ENCODE assay signal across 8 cellular contexts in genomic region chr19:18373892-18374629, GRCh38. TPM values are rescaled to one million over a fixed set of nuclear protein-coding genes. Genes with fewer than 3 reads are reported as not detected.
DNase-seq lines count a peak whose midpoint lies in the region; ATAC-seq, FAIRE-seq and TF ChIP-seq lines count a peak whose summit lies in the region.

No MANE protein-coding gene starts in this region.

- peak overlapping the region; percentile 2 for H3K4me3 Mint-ChIP-seq in memory B cell

- H3K9me3 Mint-ChIP-seq in memory B cell: no peaks in the 10 kb centered on the region

- no peaks in the 10 kb centered on the region for H4K20me1 ChIP-seq in H1 (replicated peaks in 1 of 2; ENCODE audit: control insufficient read depth in 1 of 2, insufficient read depth in 2 of 2, low read length in 2 of 2)

- peak overlapping the region; percentile 95 for H3K18ac ChIP-seq in H1 (ENCODE audit: extremely low read depth, low read length)

- WGBS in H1 (ENCODE audit: extremely low coverage in 1 of 2, insufficient coverage in 1 of 2, insufficient read length in 1 of 2, insufficient replicate concordance in 2 of 2, low coverage in 1 of 2, low lambda C conversion rate in 2 of 2, missing lambda C conversion rate in 1 of 2), 2 experiments: 51% methylated on average over 13 of the region's 17 CpGs; no CpG with 5 or more reads in 1 of the 2 experiments

- H2BK12ac ChIP-seq in H1 (ENCODE audit: low read depth, low read length): peak overlapping the region; percentile 96

- H3K4me3 ChIP-seq in H1 (ENCODE audit: extremely low read depth in 1 of 4, insufficient read depth in 2 of 4, low read depth in 3 of 4, low read length in 4 of 4): no peak overlapping the region

- H2AK5ac ChIP-seq in H1 (ENCODE audit: low read depth, low read length): peak overlapping the region; percentile 99

- H4K5ac ChIP-seq in H1 (ENCODE audit: insufficient read length, low read depth, low read length): peak overlapping the region; percentile 73

- ATAC-seq in HG02642 (IDR thresholded peaks at IDR 0.05; ENCODE audit: poor library complexity, unreplicated experiment): peak; percentile 81
- ATAC-seq in memory B cell (ENCODE audit: low read depth): peak; percentile 65

- H3K36me3 Mint-ChIP-seq in memory B cell: no peaks in the 10 kb centered on the region

- peak; percentile 96 for DNase-seq in NK-92 treated with Interleukin-12 subunit alpha and Interleukin-12 subunit beta, amount 100 ng/mL, for 24 hours (lab: John Stamatoyannopoulos, UW)
- DNase-seq in NK-92 (lab: John Stamatoyannopoulos, UW; ENCODE audit: unreplicated experiment) (no peak), NCI-H1417 treated with DMSO at 0.1 percent for 48 hours (lab: John Stamatoyannopoulos, UW) (peak; percentile 41), H1 (ENCODE audit: low read depth in 1 of 2, low spot score in 2 of 2) (peak; percentile 81 to 86), memory B cell (ENCODE audit: low spot score in 2 of 2) (no peak)
- peak; percentile 73 for DNase-seq in activated CD4-positive, CD25-positive, alpha-beta regulatory T cell treated with anti-CD3 and anti-CD28 coated beads, Interleukin-2, amount 50 U/mL, for 72 hours
- peak; percentile 50 to 69 for DNase-seq in stimulated activated CD8-positive, alpha-beta memory T cell treated with anti-CD3 and anti-CD28 coated beads, Interleukin-2, amount 100 ng/mL, for 48 hours (ENCODE audit: low read depth in 2 of 2)

- no peaks in the 10 kb centered on the region for H3K36me3 ChIP-seq in H1 (ENCODE audit: control insufficient read depth in 2 of 4, insufficient read depth in 4 of 4, low read length in 3 of 4)

- H3K23me2 ChIP-seq in H1 (ENCODE audit: low read depth, low read length): no peaks in the 10 kb centered on the region

- peaks cover 2% of the 10 kb centered on the region for H3K27me3 Mint-ChIP-seq in memory B cell

- no peaks in the 10 kb centered on the region for H3K9me3 ChIP-seq in H1 (ENCODE audit: insufficient read depth in 2 of 2, low read depth in 1 of 2, low read length in 1 of 2)

- H3K56ac ChIP-seq in H1 (replicated peaks; ENCODE audit: insufficient read length, low read depth, low read length): peak overlapping the region; percentile 85

- 0 out of 4 replicates have a peak overlapping the region, but pooled peaks of 1 of the 2 experiments have one; percentile 28 for H3K4me2 ChIP-seq in H1 (ENCODE audit: insufficient read depth in 1 of 2, low read depth in 2 of 2, low read length in 2 of 2)

- H2BK5ac ChIP-seq in H1 (ENCODE audit: low read depth, low read length): peak overlapping the region; percentile 98

- no peak for TF ChIP-seq CTCF in H1 (IDR thresholded peaks at IDR 0.05; ENCODE audit: control extremely low read depth in 1 of 3, insufficient read depth in 1 of 3, low read depth in 1 of 3, low read length in 3 of 3)

- peak overlapping the region; percentile 96 for H2BK120ac ChIP-seq in H1 (replicated peaks; ENCODE audit: low read depth, low read length)

- H2BK20ac ChIP-seq in H1 (ENCODE audit: low read length): peak overlapping the region; percentile 89

- no peak overlapping the region for H3K14ac ChIP-seq in H1 (ENCODE audit: insufficient read length)

- TF ChIP-seq RAD21 in H1 (IDR thresholded peaks at IDR 0.05 in 1 of 2, conservative IDR thresholded peaks at IDR 0.05 in 1 of 2; ENCODE audit: low read depth in 2 of 2, low read length in 2 of 2): no peak

- H3K4ac ChIP-seq in H1 (replicated peaks; ENCODE audit: insufficient read length, low read depth, low read length): peak overlapping the region; percentile 82

- H3K27me3 ChIP-seq in H1 (replicated peaks in 1 of 4; ENCODE audit: control insufficient read depth in 3 of 4, extremely low read depth in 1 of 4, insufficient read depth in 3 of 4, low read length in 3 of 4): no peaks in the 10 kb centered on the region

- H3K27ac ChIP-seq in H1 (ENCODE audit: low read depth, low read length): peak overlapping the region; percentile 59

- H2AFZ ChIP-seq in H1 (ENCODE audit: low read length): no peak overlapping the region

- H2BK15ac ChIP-seq in H1 (ENCODE audit: low read length): no peak overlapping the region; the same call in 1 of the 2 replicates

- peak in 1 of 2 experiments; percentile 83; a peak in 2 of 3 replicates for TF ChIP-seq EP300 in H1 (IDR thresholded peaks at IDR 0.05; ENCODE audit: borderline replicate concordance in 1 of 2, low read depth in 2 of 2, low read length in 2 of 2)

- peak overlapping the region; percentile 100 for H4K91ac ChIP-seq in H1 (replicated peaks; ENCODE audit: insufficient read length, low read length)

- H3K4me1 Mint-ChIP-seq in memory B cell: peaks cover 9% of the 10 kb centered on the region

- peak overlapping the region; percentile 96; the same call in 1 of the 2 replicates for H4K8ac ChIP-seq in H1 (ENCODE audit: extremely low read depth, insufficient read depth, low read length)

- TF ChIP-seq POLR2A in H1 (IDR thresholded peaks at IDR 0.05; ENCODE audit: control extremely low read depth in 1 of 2, low read depth in 2 of 2, low read length in 2 of 2): 0 out of 3 replicates have a peak, but pooled peaks of 1 of the 2 experiments have one; percentile 45

- no peaks in the 10 kb centered on the region for H3K79me1 ChIP-seq in H1 (ENCODE audit: low read depth, low read length)

- POLR2A ChIA-PET in H1 (lab: Charles Lee; ENCODE audit: partially characterized antibody): interaction anchor here (0.8 to 3.1 kb wide), 7 partner anchors 9 to 101 kb away, joined by 3 to 20 read pairs (median 3); partner anchors contain the start of genes GDF15 and JUND

- FAIRE-seq in H1 (lab: Jason Lieb, UNC): no peak

- CTCF ChIA-PET in H1 (lab: Charles Lee; ENCODE audit: partially characterized antibody): interaction anchor here (0.6 to 2.6 kb wide), 7 partner anchors 9 to 504 kb away, joined by 3 to 6 read pairs (median 5); no protein-coding TSS in a partner anchor

- H3K23ac ChIP-seq in H1 (ENCODE audit: insufficient read length): peak overlapping the region; percentile 9

- H3K9ac ChIP-seq in H1 (replicated peaks in 1 of 4; ENCODE audit: extremely low read depth in 1 of 4, low read depth in 3 of 4, low read length in 3 of 4): peak overlapping the region in 3 of 4 experiments; percentile 47 to 61 (median 51); a peak in 4 of 7 replicates

- H3K27ac Mint-ChIP-seq in memory B cell: no peak overlapping the region

- H3K79me2 ChIP-seq in H1 (ENCODE audit: control insufficient read depth in 1 of 2, insufficient read depth in 2 of 2, low read length in 2 of 2): no peaks in the 10 kb centered on the region

- H3K4me1 ChIP-seq in H1 (replicated peaks in 1 of 4; ENCODE audit: control insufficient read depth in 3 of 4, insufficient read depth in 4 of 4, low read length in 3 of 4): peaks cover 3 to 21% (median 8%) of the 10 kb centered on the region in 4 experiments; a peak in 6 of 7 replicates

RNA-seq across cellular contexts. Expression of gene GDF15, which starts 11.9 kb away (rescaled TPM):
- 4.1 and 5.0 TPM in 2 replicates for total RNA-seq in H1 (2021; fragmentation: NEBNext Ultra II Directional; extraction: Animal tissue kit (Norgen Biotek cat#: 25700))
- polyA plus RNA-seq in H1 (2011; rRNA removed): 8.5 and 18.8 TPM in 2 replicates
- polyA plus RNA-seq in H1 (2011; cell fraction: cytosol; rRNA removed): 8.2 TPM
- 17.2 TPM for polyA plus RNA-seq in H1 (2011; cell fraction: nucleus; rRNA removed)
- 4.9 to 6.1 TPM (median 5.6 TPM) in 4 replicates for polyA plus RNA-seq in H1 (2012, experiment 1 of 2)
- 5.5 TPM for polyA plus RNA-seq in H1 (2012, experiment 2 of 2)
- 11.8 TPM for polyA plus RNA-seq in H1 (2013, experiment 1 of 2)
- polyA plus RNA-seq in H1 (2013, experiment 2 of 2): 14.4 TPM
- polyA minus RNA-seq in H1 (2011; rRNA and poly(A)+ RNA removed): 1.1 and 2.9 TPM in 2 replicates
- 6.8 TPM for polyA minus RNA-seq in H1 (2011; cell fraction: cytosol; rRNA and poly(A)+ RNA removed)
- 9.7 TPM for polyA minus RNA-seq in H1 (2011; cell fraction: nucleus; rRNA and poly(A)+ RNA removed)

RNA-seq across cellular contexts. Expression of gene LRRC25, which starts 23.4 kb away (rescaled TPM):
- 0.20 and 0.23 TPM in 2 replicates for total RNA-seq in H1 (2021; fragmentation: NEBNext Ultra II Directional; extraction: Animal tissue kit (Norgen Biotek cat#: 25700))
- 0.31 and 0.41 TPM in 2 replicates for polyA plus RNA-seq in H1 (2011; rRNA removed)
- polyA plus RNA-seq in H1 (2011; cell fraction: cytosol; rRNA removed): 0.35 TPM
- polyA plus RNA-seq in H1 (2011; cell fraction: nucleus; rRNA removed): 0.30 TPM
- polyA plus RNA-seq in H1 (2012, experiment 1 of 2): 0.09 to 0.29 TPM (median 0.19 TPM) in 3 of 4 replicates, not detected in the other
- 0.16 TPM for polyA plus RNA-seq in H1 (2012, experiment 2 of 2)
- polyA plus RNA-seq in H1 (2013, experiment 1 of 2): 0.14 TPM
- 0.13 TPM for polyA plus RNA-seq in H1 (2013, experiment 2 of 2)
- polyA minus RNA-seq in H1 (2011; rRNA and poly(A)+ RNA removed): 0.35 and 0.46 TPM in 2 replicates
- not detected for polyA minus RNA-seq in H1 (2011; cell fraction: cytosol; rRNA and poly(A)+ RNA removed)
- polyA minus RNA-seq in H1 (2011; cell fraction: nucleus; rRNA and poly(A)+ RNA removed): not detected

RNA-seq across cellular contexts. Expression of gene PGPEP1, which starts 33.7 kb away (rescaled TPM):
- total RNA-seq in H1 (2021; fragmentation: NEBNext Ultra II Directional; extraction: Animal tissue kit (Norgen Biotek cat#: 25700)): 33.2 and 33.4 TPM in 2 replicates
- 16.6 and 17.0 TPM in 2 replicates for polyA plus RNA-seq in H1 (2011; rRNA removed)
- polyA plus RNA-seq in H1 (2011; cell fraction: cytosol; rRNA removed): 19.4 TPM
- polyA plus RNA-seq in H1 (2011; cell fraction: nucleus; rRNA removed): 29.1 TPM
- 21.0 to 25.1 TPM (median 23.6 TPM) in 4 replicates for polyA plus RNA-seq in H1 (2012, experiment 1 of 2)
- 19.1 TPM for polyA plus RNA-seq in H1 (2012, experiment 2 of 2)
- polyA plus RNA-seq in H1 (2013, experiment 1 of 2): 41.9 TPM
- polyA plus RNA-seq in H1 (2013, experiment 2 of 2): 41.8 TPM
- 58.5 and 73.6 TPM in 2 replicates for polyA minus RNA-seq in H1 (2011; rRNA and poly(A)+ RNA removed)
- polyA minus RNA-seq in H1 (2011; cell fraction: cytosol; rRNA and poly(A)+ RNA removed): 23.0 TPM
- polyA minus RNA-seq in H1 (2011; cell fraction: nucleus; rRNA and poly(A)+ RNA removed): 27.0 TPM

RNA-seq across cellular contexts. Expression of gene SSBP4, which starts 45.1 kb away (rescaled TPM):
- 26.4 and 30.5 TPM in 2 replicates for total RNA-seq in H1 (2021; fragmentation: NEBNext Ultra II Directional; extraction: Animal tissue kit (Norgen Biotek cat#: 25700))
- polyA plus RNA-seq in H1 (2011; rRNA removed): 33.7 and 51.3 TPM in 2 replicates
- polyA plus RNA-seq in H1 (2011; cell fraction: cytosol; rRNA removed): 28.5 TPM
- 60.9 TPM for polyA plus RNA-seq in H1 (2011; cell fraction: nucleus; rRNA removed)
- polyA plus RNA-seq in H1 (2012, experiment 1 of 2): 11.5 to 29.1 TPM (median 22.0 TPM) in 4 replicates
- polyA plus RNA-seq in H1 (2012, experiment 2 of 2): 26.6 TPM
- 40.7 TPM for polyA plus RNA-seq in H1 (2013, experiment 1 of 2)
- polyA plus RNA-seq in H1 (2013, experiment 2 of 2): 42.3 TPM
- polyA minus RNA-seq in H1 (2011; rRNA and poly(A)+ RNA removed): 1.9 and 3.2 TPM in 2 replicates
- polyA minus RNA-seq in H1 (2011; cell fraction: cytosol; rRNA and poly(A)+ RNA removed): 25.3 TPM
- 21.7 TPM for polyA minus RNA-seq in H1 (2011; cell fraction: nucleus; rRNA and poly(A)+ RNA removed)

RNA-seq across cellular contexts. Expression of gene LSM4, which starts 51.2 kb away (rescaled TPM):
- 319 and 344 TPM in 2 replicates for total RNA-seq in H1 (2021; fragmentation: NEBNext Ultra II Directional; extraction: Animal tissue kit (Norgen Biotek cat#: 25700))
- 302 and 380 TPM in 2 replicates for polyA plus RNA-seq in H1 (2011; rRNA removed)
- 472 TPM for polyA plus RNA-seq in H1 (2011; cell fraction: cytosol; rRNA removed)
- 307 TPM for polyA plus RNA-seq in H1 (2011; cell fraction: nucleus; rRNA removed)
- 245 to 329 TPM (median 314 TPM) in 4 replicates for polyA plus RNA-seq in H1 (2012, experiment 1 of 2)
- 316 TPM for polyA plus RNA-seq in H1 (2012, experiment 2 of 2)
- polyA plus RNA-seq in H1 (2013, experiment 1 of 2): 312 TPM
- polyA plus RNA-seq in H1 (2013, experiment 2 of 2): 316 TPM
- polyA minus RNA-seq in H1 (2011; rRNA and poly(A)+ RNA removed): 47.1 and 48.2 TPM in 2 replicates
- 90.1 TPM for polyA minus RNA-seq in H1 (2011; cell fraction: cytosol; rRNA and poly(A)+ RNA removed)
- 101 TPM for polyA minus RNA-seq in H1 (2011; cell fraction: nucleus; rRNA and poly(A)+ RNA removed)

Comparison
In these comparisons a context has a peak if more than half of its experiments do, and no peak if none do; other contexts are left out.
1. DNase-seq: peak in NK-92 treated with Interleukin-12 subunit alpha and Interleukin-12 subunit beta, amount 100 ng/mL, for 24 hours (single experiment), NCI-H1417 treated with DMSO at 0.1 percent for 48 hours (single experiment), activated CD4-positive, CD25-positive, alpha-beta regulatory T cell treated with anti-CD3 and anti-CD28 coated beads, Interleukin-2, amount 50 U/mL, for 72 hours (single experiment), H1 (2 of 2) and stimulated activated CD8-positive, alpha-beta memory T cell treated with anti-CD3 and anti-CD28 coated beads, Interleukin-2, amount 100 ng/mL, for 48 hours (2 of 2); none in NK-92 (single experiment) and memory B cell (0 of 2).